ENCODE assay signal across 29 cellular contexts in genomic region chr10:1696106-1696505, GRCh38. TPM values are rescaled to one million over a fixed set of nuclear protein-coding genes. Genes with fewer than 3 reads are reported as not detected.
"Had no signal": no experiment of that assay in that cellular context is flagged by ENCODE, and none has a peak within 500 bp of the region (broad histone marks: within the 10 kb centered on the region; RNA-seq: fewer than 3 reads in every experiment).

No MANE protein-coding gene starts in this region.

- H3K27ac Mint-ChIP-seq: naive B cell; naive thymus-derived CD8-positive, alpha-beta T cell; natural killer cell treated with Interleukin-12 subunit alpha and Interleukin-12 subunit beta and Interleukin-15 and Interleukin-18, amount 100 ng/mL, for 72 hours; nephron progenitor cell; stimulated activated effector memory CD8-positive, alpha-beta T cell treated with anti-CD3 and anti-CD28 coated beads, Interleukin-12 subunit alpha, Interleukin-12 subunit beta, amount 100 ng/mL, for 72 hours; stimulated activated naive B cell treated with anti-CD40 and anti-IgM and Interleukin-4, amounts not matched to agents 10 μg/mL and 1 μg/mL and 100 μg/mL, for 72 hours; stimulated activated naive CD8-positive, alpha-beta T cell treated with anti-CD3 and anti-CD28 coated beads, Interleukin-15, Interleukin-2, amounts not matched to agents 100 ng/mL and 50 ng/mL, for 24 hours; type B pancreatic cell had no signal

- H3K4me1 ChIP-seq: pancreas, prostate gland, right atrium auricular region, stomach, thyroid gland, tibial nerve, upper lobe of right lung, uterus had no signal

- H3K36me3 Mint-ChIP-seq: naive B cell; natural killer cell treated with Interleukin-12 subunit alpha and Interleukin-12 subunit beta and Interleukin-15 and Interleukin-18, amount 100 ng/mL, for 72 hours; stimulated activated effector memory CD8-positive, alpha-beta T cell treated with anti-CD3 and anti-CD28 coated beads, Interleukin-12 subunit alpha, Interleukin-12 subunit beta, amount 100 ng/mL, for 72 hours; stimulated activated naive B cell treated with anti-CD40 and anti-IgM and Interleukin-4, amounts not matched to agents 10 μg/mL and 1 μg/mL and 100 μg/mL, for 72 hours; type B pancreatic cell had no signal

- H3K36me3 ChIP-seq: pancreas, prostate gland, right atrium auricular region, stomach, thoracic aorta, thyroid gland, tibial nerve, upper lobe of right lung, uterus had no signal

- DNase-seq: naive B cell; naive thymus-derived CD8-positive, alpha-beta T cell; nephron progenitor cell; occipital lobe; pancreas; retina; small intestine; stimulated activated CD4-positive, alpha-beta T cell treated with anti-CD3 and anti-CD28 coated beads, Interleukin-15, amount 100 ng/mL, for 24 hours; stimulated activated CD4-positive, alpha-beta T cell treated with anti-CD3 and anti-CD28 coated beads, Interleukin-2, amount 100 ng/mL, for 24 hours; stimulated activated CD4-positive, alpha-beta T cell treated with anti-CD3 and anti-CD28 coated beads, Interleukin-2, amount 100 ng/mL, for 48 hours; stimulated activated CD4-positive, alpha-beta T cell treated with anti-CD3 and anti-CD28 coated beads, Interleukin-4, amount 100 ng/mL, for 24 hours; stimulated activated naive B cell treated with anti-CD40 and anti-IgM and Interleukin-4, amounts not matched to agents 10 μg/mL and 1 μg/mL and 100 μg/mL, for 72 hours; stimulated activated naive CD4-positive, alpha-beta T cell treated with Interleukin-2 at 50 U/mL for 16 hours; stomach; thyroid gland; upper lobe of right lung; uterus had no signal

- H3K27ac ChIP-seq: pancreas, prostate gland, right atrium auricular region, stomach, thoracic aorta, thyroid gland, tibial nerve, upper lobe of right lung, uterus had no signal

- H3K9me3 ChIP-seq: pancreas, prostate gland, right atrium auricular region, stomach, thoracic aorta, thyroid gland, upper lobe of right lung, uterus had no signal

- H3K27me3 ChIP-seq: right atrium auricular region, stomach, thyroid gland, tibial nerve, upper lobe of right lung, uterus had no signal

- FAIRE-seq: pancreas, small intestine had no signal

- H3K4me3 Mint-ChIP-seq: naive B cell; naive thymus-derived CD8-positive, alpha-beta T cell; natural killer cell treated with Interleukin-12 subunit alpha and Interleukin-12 subunit beta and Interleukin-15 and Interleukin-18, amount 100 ng/mL, for 72 hours; nephron progenitor cell; neural crest cell; stimulated activated effector memory CD8-positive, alpha-beta T cell treated with anti-CD3 and anti-CD28 coated beads, Interleukin-12 subunit alpha, Interleukin-12 subunit beta, amount 100 ng/mL, for 72 hours; stimulated activated naive B cell treated with anti-CD40 and anti-IgM and Interleukin-4, amounts not matched to agents 10 μg/mL and 1 μg/mL and 100 μg/mL, for 72 hours; stimulated activated naive CD8-positive, alpha-beta T cell treated with anti-CD3 and anti-CD28 coated beads, Interleukin-15, Interleukin-2, amounts not matched to agents 100 ng/mL and 50 ng/mL, for 24 hours; type B pancreatic cell had no signal

- H3K9me3 Mint-ChIP-seq: type B pancreatic cell had no signal

- H3K4me1 Mint-ChIP-seq: naive thymus-derived CD8-positive, alpha-beta T cell; nephron progenitor cell; stimulated activated effector memory CD8-positive, alpha-beta T cell treated with anti-CD3 and anti-CD28 coated beads, Interleukin-12 subunit alpha, Interleukin-12 subunit beta, amount 100 ng/mL, for 72 hours; stimulated activated naive B cell treated with anti-CD40 and anti-IgM and Interleukin-4, amounts not matched to agents 10 μg/mL and 1 μg/mL and 100 μg/mL, for 72 hours had no signal

- H3K4me3 ChIP-seq: pancreas, prostate gland, right atrium auricular region, stomach, thoracic aorta, thyroid gland, tibial nerve, upper lobe of right lung, uterus had no signal

RNA-seq across cellular contexts. Expression of gene ADARB2, which starts 41.2 kb away (rescaled TPM):
- total RNA-seq: naive thymus-derived CD8-positive, alpha-beta T cell; natural killer cell treated with Interleukin-12 subunit alpha and Interleukin-12 subunit beta and Interleukin-15 and Interleukin-18, amount 100 ng/mL, for 72 hours; osteoblast; posterior vena cava; pulmonary artery endothelial cell had no signal
- polyA plus RNA-seq: naive thymus-derived CD8-positive, alpha-beta T cell had no signal
